In genomic region chr11:20235164-20235563, GRCh38 we compare ENCODE assay signal across 15 cellular contexts.
DNase-seq lines count a peak whose midpoint lies in the region; TF ChIP-seq lines count a peak whose summit lies in the region.
"Had no signal": no experiment of that assay in that cellular context is flagged by ENCODE, and none has a peak within 500 bp of the region (broad histone marks: within the 10 kb centered on the region; RNA-seq: fewer than 3 reads in every experiment).

No MANE protein-coding gene starts in this region.

- peaks cover 17% of the 10 kb centered on the region for H3K9me3 ChIP-seq in neural progenitor cell (ENCODE audit: low read depth)

- H3K9me3 Mint-ChIP-seq in neural progenitor cell, result peaks cover 35% of the 10 kb centered on the region

- no peak overlapping the region for H3K27ac Mint-ChIP-seq in neural progenitor cell
- H3K27ac Mint-ChIP-seq: CD4-positive, alpha-beta T cell; H9 had no signal

- no peaks in the 10 kb centered on the region for H3F3A ChIP-seq in neural progenitor cell (ENCODE audit: low read depth)

- H3K27me3 ChIP-seq in neural progenitor cell, result no peaks in the 10 kb centered on the region

- H3K4me2 ChIP-seq in neural progenitor cell, result no peak overlapping the region
- H3K4me2 ChIP-seq: A549 had no signal

- H3K36me3 Mint-ChIP-seq in neural progenitor cell, result peaks cover 4% of the 10 kb centered on the region

- peak overlapping the region; percentile 23 for H2AFZ ChIP-seq in neural progenitor cell (replicated peaks)

- peaks cover 3% of the 10 kb centered on the region for H3K27me3 Mint-ChIP-seq in neural progenitor cell (ENCODE audit: insufficient read depth, low read depth)

- H3K4me3 ChIP-seq in neural progenitor cell, result no peak overlapping the region
- H3K4me3 ChIP-seq: A549 had no signal

- TF ChIP-seq CTCF in neural progenitor cell (IDR thresholded peaks at IDR 0.05), result no peak

- H3K4me3 Mint-ChIP-seq in neural progenitor cell, result no peak overlapping the region
- H3K4me3 Mint-ChIP-seq: CD4-positive, alpha-beta T cell; H9 had no signal

- no peaks in the 10 kb centered on the region for H3K79me2 ChIP-seq in neural progenitor cell (ENCODE audit: low read depth)

- H3K4me1 ChIP-seq in neural progenitor cell, result peaks cover 9% of the 10 kb centered on the region
- H3K4me1 ChIP-seq: A549, Caco-2 had no signal

- peaks cover 13% of the 10 kb centered on the region for H3K36me3 ChIP-seq in neural progenitor cell

- no peaks in the 10 kb centered on the region for H3K4me1 Mint-ChIP-seq in neural progenitor cell

- DNase-seq in DMS 273 (lab: John Stamatoyannopoulos, UW; ENCODE audit: unreplicated experiment) (peak; percentile 12), DMS 273 treated with DMSO at 0.1 percent for 48 hours (lab: John Stamatoyannopoulos, UW) (no peak), NCI-H2171 treated with DMSO at 0.1 percent for 48 hours (lab: John Stamatoyannopoulos, UW) (peak; percentile 9), NCI-H2171 (lab: John Stamatoyannopoulos, UW) (no peak), NCI-H69 (lab: John Stamatoyannopoulos, UW) (peak; percentile 34), neural progenitor cell (ENCODE audit: low spot score) (no peak), NOMO-1 treated with DMSO at 0.1 percent for 48 hours (lab: John Stamatoyannopoulos, UW; ENCODE audit: unreplicated experiment) (no peak), hippocampal formation (lab: John Stamatoyannopoulos, UW) (no peak)
- DNase-seq: AML-193; Caco-2; CD4-positive, alpha-beta T cell; H9 had no signal

- H3K9ac ChIP-seq in neural progenitor cell, result no peak overlapping the region

- H4K20me1 ChIP-seq in neural progenitor cell (ENCODE audit: low read depth), result no peaks in the 10 kb centered on the region

- H3K27ac ChIP-seq in neural progenitor cell, result no peak overlapping the region
- H3K27ac ChIP-seq: 22Rv1, A549, C4-2B had no signal

Comparison
In these comparisons a context has a peak if more than half of its experiments do, and no peak if none do; other contexts are left out.
1. DNase-seq: peak in DMS 273 (single experiment), NCI-H2171 treated with DMSO at 0.1 percent for 48 hours (single experiment) and NCI-H69 (single experiment); none in DMS 273 treated with DMSO at 0.1 percent for 48 hours (single experiment), NCI-H2171 (single experiment), neural progenitor cell (single experiment), NOMO-1 treated with DMSO at 0.1 percent for 48 hours (single experiment) and hippocampal formation (0 of 2).